ENCODE assay signal across 12 cellular contexts in genomic region chr17:61144876-61145564, GRCh38.
DNase-seq lines count a peak whose midpoint lies in the region; ATAC-seq and TF ChIP-seq lines count a peak whose summit lies in the region.
"Had no signal": no experiment of that assay in that cellular context is flagged by ENCODE, and none has a peak within 500 bp of the region (broad histone marks: within the 10 kb centered on the region; RNA-seq: fewer than 3 reads in every experiment).

No MANE protein-coding gene starts in this region.

- peak; percentile 74 for DNase-seq in ELF-1 (ENCODE audit: low read depth, low spot score)
- peak; percentile 31 for DNase-seq in SJCRH30
- DNase-seq in fibroblast of pulmonary artery (ENCODE audit: low read depth), result peak; percentile 30
- peak; percentile 73 for DNase-seq in retina
- no peak for DNase-seq in T-helper 2 cell
- DNase-seq in body of pancreas, result no peak
- DNase-seq: activated CD8-positive, alpha-beta T cell treated with anti-CD3 and anti-CD28 coated beads, Interleukin-2, amount 10 ng/mL, durations not matched to agents 7 days and 5 days; head of caudate nucleus; NCI-H1417; NCI-H774 had no signal

- intact Hi-C loops in body of pancreas (cut with DNase I), result no loop called here

- no peak for ATAC-seq in GM18502 (IDR thresholded peaks at IDR 0.05; ENCODE audit: poor library complexity, unreplicated experiment)
- no peak for ATAC-seq in body of pancreas
- ATAC-seq in GM18868 (IDR thresholded peaks at IDR 0.05; ENCODE audit: unreplicated experiment), result no peak
- ATAC-seq: activated CD8-positive, alpha-beta T cell treated with anti-CD3 and anti-CD28 coated beads, Interleukin-2, amount 10 ng/mL, durations not matched to agents 7 days and 5 days had no signal

- TF ChIP-seq POLR2A in body of pancreas (IDR thresholded peaks at IDR 0.05), result no peak

- no peak for TF ChIP-seq CTCF in fibroblast of pulmonary artery (IDR thresholded peaks at IDR 0.05; ENCODE audit: low read length, missing control alignments)
- TF ChIP-seq CTCF in body of pancreas (IDR thresholded peaks at IDR 0.05), result no peak

- H3K36me3 ChIP-seq in SJCRH30 (no peaks in the 10 kb centered on the region), body of pancreas (replicated peaks in 1 of 2; ENCODE audit: insufficient read depth in 1 of 2, low read depth in 2 of 2) (no peaks in the 10 kb centered on the region)

- 77 to 80% methylated on average over 8 of the region's 8 CpGs for WGBS in body of pancreas, 2 donors

- H3K4me1 ChIP-seq in SJCRH30 (peaks cover 24% of the 10 kb centered on the region), body of pancreas (no peaks in the 10 kb centered on the region)

- H3K4me3 ChIP-seq in SJCRH30 (0 out of 2 replicates have a peak overlapping the region, but pooled peaks have one; percentile 4), fibroblast of pulmonary artery (replicated peaks; ENCODE audit: low read depth, low read length) (no peak overlapping the region), body of pancreas (no peak overlapping the region)

- H3K27ac ChIP-seq in SJCRH30 (peak overlapping the region; percentile 12; the same call in 1 of the 2 replicates), body of pancreas (no peak overlapping the region)

- H3K27me3 ChIP-seq in SJCRH30, result no peaks in the 10 kb centered on the region
- H3K27me3 ChIP-seq in body of pancreas, result no peaks in the 10 kb centered on the region

- H3K9me3 ChIP-seq in SJCRH30 (replicated peaks) (no peaks in the 10 kb centered on the region), body of pancreas (no peaks in the 10 kb centered on the region)

Comparison
In these comparisons a context has a peak if more than half of its experiments do, and no peak if none do; other contexts are left out.
1. DNase-seq: peak in ELF-1 (single experiment), SJCRH30 (2 of 2), fibroblast of pulmonary artery (single experiment) and retina (single experiment); none in T-helper 2 cell (0 of 5) and body of pancreas (0 of 4).